11 cellular contexts compared by ENCODE assay signal in genomic region chr10:77328272-77328816, GRCh38.
A peak's percentile ranks its signal among the peaks of the same experiment; 100 is the strongest.
DNase-seq lines count a peak whose midpoint lies in the region; ATAC-seq, FAIRE-seq and TF ChIP-seq lines count a peak whose summit lies in the region.
"Had no signal": no experiment of that assay in that cellular context is flagged by ENCODE, and none has a peak within 500 bp of the region (broad histone marks: within the 10 kb centered on the region; RNA-seq: fewer than 3 reads in every experiment).

No MANE protein-coding gene starts in this region.

- ATAC-seq in PC-3 (0 out of 2 replicates have a peak, but pooled peaks have one; percentile 11), HG03378 (IDR thresholded peaks at IDR 0.05; ENCODE audit: unreplicated experiment) (no peak)
- ATAC-seq: heart left ventricle had no signal

- H3K36me3 ChIP-seq in PC-3 (ENCODE audit: low read depth, low read length), result 0 out of 2 replicates have a peak, but pooled peaks cover 2% of the 10 kb centered on the region
- H3K36me3 ChIP-seq: heart left ventricle had no signal

- H3F3A ChIP-seq in PC-3 (ENCODE audit: low read length, unreplicated experiment), result no peaks in the 10 kb centered on the region

- intact Hi-C loops in PC-3 (cut with micrococcal nuclease), result no loop called here

- DNase-seq in stimulated activated CD4-positive, alpha-beta T cell treated with anti-CD3 and anti-CD28 coated beads, Interleukin-15, amount 100 ng/mL, for 24 hours, result peak; percentile 9
- no peak for DNase-seq in stimulated activated CD4-positive, alpha-beta T cell treated with anti-CD3 and anti-CD28 coated beads, Interleukin-1b, Interleukin-23, amount 100 ng/mL, for 48 hours
- DNase-seq in PC-3 (peak; percentile 88), fibroblast of peridontal ligament (ENCODE audit: extremely low read depth) (peak; percentile 44), urothelium cell line (ENCODE audit: low spot score) (peak; percentile 45), NCI-H526 treated with DMSO at 0.1 percent for 48 hours (lab: John Stamatoyannopoulos, UW) (no peak), anterior cingulate cortex (lab: John Stamatoyannopoulos, UW) (no peak)
- DNase-seq: NCI-H1930, occipital lobe had no signal

- no peaks in the 10 kb centered on the region for H3K27me3 ChIP-seq in PC-3 (ENCODE audit: low read length)
- H3K27me3 ChIP-seq: heart left ventricle had no signal

- FAIRE-seq in urothelium cell line (lab: Jason Lieb, UNC), result no peak

- no peak overlapping the region for H3K4me3 ChIP-seq in PC-3 (ENCODE audit: low read length)
- H3K4me3 ChIP-seq: heart left ventricle had no signal

- no peaks in the 10 kb centered on the region for H3K9me3 ChIP-seq in PC-3 (ENCODE audit: low read length)
- H3K9me3 ChIP-seq: heart left ventricle had no signal

- POLR2A ChIA-PET in PC-3 (lab: Charles Lee; ENCODE audit: unreplicated experiment), result no interaction called here

- no peaks in the 10 kb centered on the region for H3K4me1 ChIP-seq in PC-3 (ENCODE audit: insufficient read depth, low read length)
- H3K4me1 ChIP-seq: heart left ventricle had no signal

- no peak for TF ChIP-seq CTCF in PC-3 (conservative IDR thresholded peaks at IDR 0.05; ENCODE audit: low read depth, low read length)

- H3K79me2 ChIP-seq in PC-3 (ENCODE audit: low read length), result no peaks in the 10 kb centered on the region

- no peaks in the 10 kb centered on the region for H4K20me1 ChIP-seq in PC-3 (ENCODE audit: low read length)

- no peak overlapping the region for H3K9ac ChIP-seq in PC-3 (ENCODE audit: low read length)

- H2AFZ ChIP-seq in PC-3 (ENCODE audit: low read length), result no peak overlapping the region

- H3K27ac ChIP-seq in PC-3 (ENCODE audit: low read length), result no peak overlapping the region
- H3K27ac ChIP-seq: heart left ventricle had no signal

- BruUV-seq in PC-3 (replicated peaks; lab: Mats Ljungman, UMichigan), result no TSS peak

- CTCF ChIA-PET in PC-3 (lab: Charles Lee), result no interaction called here

- no peak overlapping the region for H3K4me2 ChIP-seq in PC-3 (ENCODE audit: low read length)

- no peaks in the 10 kb centered on the region; the same call in 1 of the 2 replicates for H3K9me2 ChIP-seq in PC-3 (replicated peaks; ENCODE audit: low read length)

Comparison
In these comparisons a context has a peak if more than half of its experiments do, and no peak if none do; other contexts are left out.
1. DNase-seq: peak in stimulated activated CD4-positive, alpha-beta T cell treated with anti-CD3 and anti-CD28 coated beads, Interleukin-15, amount 100 ng/mL, for 24 hours (single experiment), PC-3 (single experiment), fibroblast of peridontal ligament (single experiment) and urothelium cell line (single experiment); none in stimulated activated CD4-positive, alpha-beta T cell treated with anti-CD3 and anti-CD28 coated beads, Interleukin-1b, Interleukin-23, amount 100 ng/mL, for 48 hours (single experiment), NCI-H526 treated with DMSO at 0.1 percent for 48 hours (single experiment) and anterior cingulate cortex (0 of 58).